Comparison of ENCODE assay signal across 15 cellular contexts in the genomic region with DNA sequence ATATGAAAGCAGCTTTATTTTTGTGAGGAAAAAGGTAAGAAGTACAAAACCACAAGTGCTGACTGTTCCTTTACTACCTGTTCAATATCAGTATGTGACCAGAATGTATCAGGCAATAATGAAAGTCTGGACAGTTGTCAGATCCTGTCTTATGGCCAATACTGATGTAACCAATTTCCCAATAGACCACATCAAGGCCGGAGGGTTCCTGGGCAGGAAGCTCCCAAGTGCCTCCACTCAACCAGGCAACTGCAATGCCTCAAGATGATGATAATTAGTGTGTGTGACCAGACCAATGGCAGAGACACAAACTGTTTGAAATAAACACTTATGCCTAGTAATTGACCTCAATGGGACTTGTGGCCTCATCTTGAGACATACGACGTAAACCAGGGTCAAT.
"Had no signal": no experiment of that assay in that cellular context is flagged by ENCODE, and none has a peak within 500 bp of the region (broad histone marks: within the 10 kb centered on the region; RNA-seq: fewer than 3 reads in every experiment).

No MANE protein-coding gene starts in this region.

- H3K4me3 ChIP-seq: left ventricle myocardium inferior, uterus had no signal

- H3K9me3 ChIP-seq: left ventricle myocardium inferior, uterus had no signal

- H3K36me3 ChIP-seq: left ventricle myocardium inferior, uterus had no signal

- DNase-seq: activated CD4-positive, alpha-beta T cell treated with anti-CD3 and anti-CD28 coated beads, Interleukin-2, amount 50 U/mL, for 48 hours; activated CD4-positive, CD25-positive, alpha-beta regulatory T cell treated with anti-CD3 and anti-CD28 coated beads, Interleukin-2, amount 50 U/mL, for 72 hours; activated CD8-positive, alpha-beta memory T cell treated with anti-CD3 and anti-CD28 coated beads, Interleukin-2, amount 10 ng/mL, durations not matched to agents 7 days and 5 days; activated effector memory CD4-positive, alpha-beta T cell treated with Interleukin-2 at 50 U/mL for 16 hours; activated T-cell treated with anti-CD3 and anti-CD28 coated beads, Interleukin-2, amount 50 U/mL, for 24 hours; anterior cingulate cortex; dermis blood vessel endothelial cell; foreskin keratinocyte; left ventricle myocardium inferior; naive B cell; retina; small intestine; T-helper 17 cell; uterus had no signal

- H3K27ac ChIP-seq: foreskin keratinocyte, left ventricle myocardium inferior, uterus had no signal

- ATAC-seq: activated CD8-positive, alpha-beta memory T cell treated with anti-CD3 and anti-CD28 coated beads, Interleukin-2, amount 10 ng/mL, durations not matched to agents 7 days and 5 days; activated naive CD4-positive, alpha-beta T cell treated with anti-CD3 and anti-CD28 coated beads, Interleukin-2, amount 50 U/mL, for 72 hours; foreskin keratinocyte; T-helper 17 cell had no signal

- H3K4me1 ChIP-seq: uterus had no signal

- H3K27me3 ChIP-seq: foreskin keratinocyte, uterus had no signal
